Comparison of ENCODE assay signal across 13 cellular contexts in genomic region chr7:31027161-31027965, GRCh38. TPM values are rescaled to one million over a fixed set of nuclear protein-coding genes. Genes with fewer than 3 reads are reported as not detected.
A peak's percentile ranks its signal among the peaks of the same experiment; 100 is the strongest.
DNase-seq lines count a peak whose midpoint lies in the region; ATAC-seq and TF ChIP-seq lines count a peak whose summit lies in the region.
"Had no signal": no experiment of that assay in that cellular context is flagged by ENCODE, and none has a peak within 500 bp of the region (broad histone marks: within the 10 kb centered on the region; RNA-seq: fewer than 3 reads in every experiment).

No MANE protein-coding gene starts in this region.

- H3K27me3 ChIP-seq in right lobe of liver: no peaks in the 10 kb centered on the region
- H3K27me3 ChIP-seq: MG63 had no signal

- H3K4me3 Mint-ChIP-seq in brain (peak overlapping the region; percentile 28 to 66 (median 56)), CD14-positive monocyte (no peak overlapping the region)
- no peak overlapping the region for H3K4me3 Mint-ChIP-seq in stimulated activated effector memory CD8-positive, alpha-beta T cell treated with anti-CD3 and anti-CD28 coated beads, Interleukin-12 subunit alpha, Interleukin-12 subunit beta, amount 100 ng/mL, for 72 hours
- H3K4me3 Mint-ChIP-seq: activated naive CD8-positive, alpha-beta T cell; T-helper 2 cell treated with Interferon-gamma antibody and Interleukin-4, amounts not matched to agents 5 μg/mL and 100 μg/mL, for 36 hours had no signal

- H3K27me3 Mint-ChIP-seq in brain (peaks cover 9% of the 10 kb centered on the region), CD14-positive monocyte (ENCODE audit: low read depth in 3 of 3) (peaks cover 0 to 16% (median 8%) of the 10 kb centered on the region in 3 donors)

- ATAC-seq in HG02759 (IDR thresholded peaks at IDR 0.05; ENCODE audit: unreplicated experiment) (peak; percentile 80), right lobe of liver (peak in 3 of 4 donors; percentile 8 to 36 (median 31)), HG02973 (IDR thresholded peaks at IDR 0.05; ENCODE audit: unreplicated experiment) (no peak)
- ATAC-seq in stimulated activated effector memory CD8-positive, alpha-beta T cell treated with anti-CD3 and anti-CD28 coated beads, Interleukin-12 subunit alpha, Interleukin-12 subunit beta, amount 100 ng/mL, for 72 hours: no peak

- no peaks in the 10 kb centered on the region for H3K36me3 ChIP-seq in right lobe of liver
- H3K36me3 ChIP-seq: MG63 had no signal

- intact Hi-C loops in right lobe of liver (cut with DNase I): no loop called here
- intact Hi-C loops in CD14-positive monocyte (cut with micrococcal nuclease): no loop called here

- H3K27ac ChIP-seq in right lobe of liver: no peak overlapping the region
- H3K27ac ChIP-seq: C4-2B had no signal

- H3K4me3 ChIP-seq in AG10803 (ENCODE audit: low read length) (no peak overlapping the region), right lobe of liver (no peak overlapping the region)
- H3K4me3 ChIP-seq: MG63 had no signal

- WGBS in right lobe of liver (ENCODE audit: insufficient coverage, low coverage, low lambda C conversion rate, missing lambda C conversion rate): 40% methylated on average over 6 of the region's 20 CpGs

- DNase-seq in AG10803 (ENCODE audit: low read depth) (peak; percentile 3), right lobe of liver (peak in 1 of 3 donors; percentile 29), T1000 (lab: John Stamatoyannopoulos, UW) (no peak), CD14-positive monocyte (ENCODE audit: low spot score) (no peak)
- DNase-seq in stimulated activated effector memory CD8-positive, alpha-beta T cell treated with anti-CD3 and anti-CD28 coated beads, Interleukin-12 subunit alpha, Interleukin-12 subunit beta, amount 100 ng/mL, for 72 hours (ENCODE audit: low spot score in 2 of 2): no peak
- DNase-seq: MG63; stimulated activated CD4-positive, alpha-beta T cell treated with anti-CD3 and anti-CD28 coated beads, Interleukin-1b, Interleukin-23, amount 100 ng/mL, for 48 hours had no signal

- TF ChIP-seq CTCF in AG10803 (conservative IDR thresholded peaks at IDR 0.05; ENCODE audit: low read length): no peak
- no peak for TF ChIP-seq CTCF in brain (conservative IDR thresholded peaks at IDR 0.05)
- TF ChIP-seq CTCF in right lobe of liver (IDR thresholded peaks at IDR 0.05): no peak
- TF ChIP-seq CTCF in CD14-positive monocyte (IDR thresholded peaks at IDR 0.05): no peak

- no peak for TF ChIP-seq POLR2A in right lobe of liver (IDR thresholded peaks at IDR 0.05)

- peak overlapping the region; percentile 74 to 99 (median 94) for H3K27ac Mint-ChIP-seq in brain
- H3K27ac Mint-ChIP-seq in CD14-positive monocyte: no peak overlapping the region
- H3K27ac Mint-ChIP-seq in stimulated activated effector memory CD8-positive, alpha-beta T cell treated with anti-CD3 and anti-CD28 coated beads, Interleukin-12 subunit alpha, Interleukin-12 subunit beta, amount 100 ng/mL, for 72 hours: no peak overlapping the region
- H3K27ac Mint-ChIP-seq: activated naive CD8-positive, alpha-beta T cell; T-helper 2 cell treated with Interferon-gamma antibody and Interleukin-4, amounts not matched to agents 5 μg/mL and 100 μg/mL, for 36 hours had no signal

- H3K9me3 Mint-ChIP-seq in brain (peaks cover 0 to 6% (median 1%) of the 10 kb centered on the region in 5 experiments), CD14-positive monocyte (peaks cover 0 to 10% (median 4%) of the 10 kb centered on the region in 7 donors)
- peaks cover 4% of the 10 kb centered on the region for H3K9me3 Mint-ChIP-seq in stimulated activated effector memory CD8-positive, alpha-beta T cell treated with anti-CD3 and anti-CD28 coated beads, Interleukin-12 subunit alpha, Interleukin-12 subunit beta, amount 100 ng/mL, for 72 hours

- no peaks in the 10 kb centered on the region for H3K9me3 ChIP-seq in right lobe of liver
- H3K9me3 ChIP-seq: MG63 had no signal

- H3K4me1 Mint-ChIP-seq in brain (peaks cover 70% of the 10 kb centered on the region), CD14-positive monocyte (peaks cover 1% of the 10 kb centered on the region)
- peaks cover 25% of the 10 kb centered on the region for H3K4me1 Mint-ChIP-seq in stimulated activated effector memory CD8-positive, alpha-beta T cell treated with anti-CD3 and anti-CD28 coated beads, Interleukin-12 subunit alpha, Interleukin-12 subunit beta, amount 100 ng/mL, for 72 hours

- no peaks in the 10 kb centered on the region for H3K36me3 Mint-ChIP-seq in brain
- H3K36me3 Mint-ChIP-seq in CD14-positive monocyte: no peaks in the 10 kb centered on the region
- no peaks in the 10 kb centered on the region for H3K36me3 Mint-ChIP-seq in stimulated activated effector memory CD8-positive, alpha-beta T cell treated with anti-CD3 and anti-CD28 coated beads, Interleukin-12 subunit alpha, Interleukin-12 subunit beta, amount 100 ng/mL, for 72 hours
- H3K36me3 Mint-ChIP-seq: activated naive CD8-positive, alpha-beta T cell had no signal

- no peaks in the 10 kb centered on the region for H3K4me1 ChIP-seq in right lobe of liver

RNA-seq across cellular contexts. Expression of gene ADCYAP1R1, which starts 24.7 kb away (rescaled TPM):
- polyA plus RNA-seq in brain (ENCODE audit: insufficient read depth, low read depth, low replicate concordance) (16.3 TPM), CD14-positive monocyte (not detected)
- total RNA-seq in right lobe of liver: under 1 TPM; 0.05 to 0.37 (median 0.29) TPM

Comparison
In these comparisons a context has a peak if more than half of its experiments do, and no peak if none do; other contexts are left out.
1. ATAC-seq: peak in HG02759 (single experiment) and right lobe of liver (3 of 4); none in HG02973 (single experiment) and stimulated activated effector memory CD8-positive, alpha-beta T cell treated with anti-CD3 and anti-CD28 coated beads, Interleukin-12 subunit alpha, Interleukin-12 subunit beta, amount 100 ng/mL, for 72 hours (single experiment).
2. H3K27ac Mint-ChIP-seq: peak in brain (5 of 5); none in CD14-positive monocyte (0 of 7) and stimulated activated effector memory CD8-positive, alpha-beta T cell treated with anti-CD3 and anti-CD28 coated beads, Interleukin-12 subunit alpha, Interleukin-12 subunit beta, amount 100 ng/mL, for 72 hours (single experiment).
3. H3K4me3 Mint-ChIP-seq: peak in brain (5 of 5); none in CD14-positive monocyte (0 of 2) and stimulated activated effector memory CD8-positive, alpha-beta T cell treated with anti-CD3 and anti-CD28 coated beads, Interleukin-12 subunit alpha, Interleukin-12 subunit beta, amount 100 ng/mL, for 72 hours (single experiment).
4. RNA of gene ADCYAP1R1, which starts 24.7 kb away (polyA plus RNA-seq): 16.3 TPM in brain (single experiment); not detected in CD14-positive monocyte; every median in the first group is over 10 times any median in the second.